ENCODE assay signal across 8 cellular contexts in the genomic region with DNA sequence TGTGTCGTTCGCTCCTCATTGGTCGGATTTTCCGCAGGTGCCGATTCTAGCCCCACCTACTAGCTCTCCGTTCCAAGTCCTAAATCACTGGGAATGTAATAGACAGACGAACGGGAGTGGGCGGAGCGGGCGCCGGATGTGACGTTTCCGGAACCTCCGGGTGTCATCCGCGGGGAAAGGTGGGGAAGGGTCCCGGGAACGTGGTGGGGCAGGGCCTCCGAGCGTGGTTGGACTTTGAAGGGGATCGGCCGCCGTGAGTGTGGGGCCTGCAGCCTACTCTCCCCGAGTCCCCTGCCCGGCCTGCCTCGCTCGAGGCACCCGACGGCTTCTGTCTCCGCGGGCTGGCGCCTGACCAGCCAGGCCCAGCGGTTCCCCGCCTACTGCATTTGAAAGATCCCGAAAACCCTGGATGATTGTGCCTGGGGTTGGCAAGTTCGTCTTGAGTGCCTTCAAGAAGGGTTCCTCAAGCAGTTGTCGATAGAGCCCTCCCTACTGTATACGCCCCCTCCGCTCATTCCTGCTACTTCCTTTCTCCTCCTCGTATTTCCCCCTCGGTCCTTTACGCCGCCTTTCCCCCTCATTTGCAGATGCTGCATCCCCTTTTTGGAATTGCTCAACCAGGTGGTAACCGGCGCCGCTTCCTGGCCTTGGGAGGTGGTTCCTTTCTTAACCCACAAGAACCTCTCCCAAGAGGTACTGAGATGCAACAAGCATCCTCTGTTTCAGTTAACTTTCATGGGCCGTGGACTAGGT. TPM values are rescaled to one million over a fixed set of nuclear protein-coding genes. Genes with fewer than 3 reads are reported as not detected.
DNase-seq lines count a peak whose midpoint lies in the region; ATAC-seq and TF ChIP-seq lines count a peak whose summit lies in the region.

A gene (plus strand): TSS at position 144 of the 753 bp plus-strand sequence. CDS start 1,896 bp downstream, outside the sequence.

- H3K27ac ChIP-seq in temporal lobe (ENCODE audit: low read depth, low read length): peak within 1 kb of the TSS; percentile 77

- ATAC-seq in HG02623 (IDR thresholded peaks at IDR 0.05; ENCODE audit: unreplicated experiment): peak; percentile 90

- peak within 1 kb of the TSS; percentile 98 for H3K27ac Mint-ChIP-seq in activated naive CD8-positive, alpha-beta T cell

- H3K36me3 Mint-ChIP-seq in activated naive CD8-positive, alpha-beta T cell: peaks cover 6% of the 10 kb centered on the region

- CTCF ChIA-PET in GM10248 (lab: Yijun Ruan, JAX): interaction anchor here (0.7 to 8.6 kb wide), 17 partner anchors 10 to 562 kb away, joined by 3 to 177 read pairs (median 3); a partner anchor contains a TSS

- peak; percentile 94 for DNase-seq in GM10248 (ENCODE audit: extremely low spot score)
- DNase-seq in NCI-H1105 (lab: John Stamatoyannopoulos, UW): peak; percentile 87
- peak; percentile 98 for DNase-seq in SKM-1 treated with dmso at 0.1 percent for 144 hours (lab: John Stamatoyannopoulos, UW; ENCODE audit: unreplicated experiment)
- peak; percentile 91 for DNase-seq in glomerular endothelial cell (ENCODE audit: extremely low read depth, low read depth, low spot score)
- DNase-seq in occipital lobe (lab: John Stamatoyannopoulos, UW): peak; percentile 92

- no peaks in the 10 kb centered on the region for H3K27me3 Mint-ChIP-seq in activated naive CD8-positive, alpha-beta T cell

- peaks cover 55% of the 10 kb centered on the region for H3K4me1 Mint-ChIP-seq in activated naive CD8-positive, alpha-beta T cell (ENCODE audit: low read depth)

- H3K9me3 Mint-ChIP-seq in activated naive CD8-positive, alpha-beta T cell (ENCODE audit: low read depth): no peaks in the 10 kb centered on the region

- H3K4me3 Mint-ChIP-seq in activated naive CD8-positive, alpha-beta T cell: peak within 1 kb of the TSS; percentile 96

- POLR2A ChIA-PET in GM10248 (lab: Yijun Ruan, JAX): interaction anchor here (0.7 to 1.1 kb wide), 3 partner anchors 10 to 74 kb away, joined by 3 read pairs; no protein-coding TSS in a partner anchor

- no peak for TF ChIP-seq CTCF in GM10248 (IDR thresholded peaks at IDR 0.05; ENCODE audit: control extremely low read depth, extremely low read depth, low read depth, missing control alignments)

RNA-seq across cellular contexts. Expression of the gene that starts here (rescaled TPM):
- total RNA-seq in glomerular endothelial cell (24.0 and 25.2 TPM in 2 replicates), occipital lobe (20.4 TPM), temporal lobe (16.7 TPM)

Comparison
In these comparisons a context has a peak if more than half of its experiments do, and no peak if none do; other contexts are left out.
1. Peak in every context shown above with its lines: DNase-seq, ATAC-seq and H3K27ac ChIP-seq.